In genomic region chr10:72337039-72337629, GRCh38 we compare ENCODE assay signal across 8 cellular contexts. TPM values are rescaled to one million over a fixed set of nuclear protein-coding genes. Genes with fewer than 3 reads are reported as not detected.
DNase-seq lines count a peak whose midpoint lies in the region; ATAC-seq and TF ChIP-seq lines count a peak whose summit lies in the region.

No MANE protein-coding gene starts in this region.

- peaks cover 40% of the 10 kb centered on the region for H3K36me3 ChIP-seq in RWPE2 (ENCODE audit: low read depth)

- H3K27me3 Mint-ChIP-seq in IgD-negative memory B cell: no peaks in the 10 kb centered on the region
- H3K27me3 Mint-ChIP-seq in activated naive CD8-positive, alpha-beta T cell treated with anti-CD3 and anti-CD28 coated beads, Interleukin-2, amount 10 ng/mL, durations not matched to agents 7 days and 5 days: no peaks in the 10 kb centered on the region

- H3K4me3 Mint-ChIP-seq in IgD-negative memory B cell: peak overlapping the region in 2 of 4 donors; percentile 50 to 52
- no peak overlapping the region for H3K4me3 Mint-ChIP-seq in activated naive CD8-positive, alpha-beta T cell treated with anti-CD3 and anti-CD28 coated beads, Interleukin-2, amount 10 ng/mL, durations not matched to agents 7 days and 5 days

- POLR2A ChIA-PET in activated naive CD8-positive, alpha-beta T cell treated with anti-CD3 and anti-CD28 coated beads, Interleukin-2, amount 10 ng/mL, durations not matched to agents 7 days and 5 days (lab: Charles Lee): interaction anchor here (0.5 to 32.2 kb wide), 10 partner anchors 9 to 486 kb away, joined by 3 to 1812 read pairs (median 5); partner anchors contain the start of genes ANAPC16, ASCC1, DDIT4 and PSAP

- peaks cover 35% of the 10 kb centered on the region for H3K4me1 ChIP-seq in RWPE2 (ENCODE audit: insufficient read depth, poor library complexity, severe bottlenecking)

- peak overlapping the region; percentile 59 to 95 (median 93) for H3K27ac Mint-ChIP-seq in IgD-negative memory B cell
- peak overlapping the region; percentile 70 for H3K27ac Mint-ChIP-seq in activated naive CD8-positive, alpha-beta T cell treated with anti-CD3 and anti-CD28 coated beads, Interleukin-2, amount 10 ng/mL, durations not matched to agents 7 days and 5 days

- H3K9me3 ChIP-seq in RWPE2 (ENCODE audit: severe bottlenecking): no peaks in the 10 kb centered on the region

- H3K27ac ChIP-seq in RWPE2 (ENCODE audit: poor library complexity, severe bottlenecking): peak overlapping the region; percentile 99

- H3K36me3 Mint-ChIP-seq in IgD-negative memory B cell: no peaks in the 10 kb centered on the region
- H3K36me3 Mint-ChIP-seq in activated naive CD8-positive, alpha-beta T cell treated with anti-CD3 and anti-CD28 coated beads, Interleukin-2, amount 10 ng/mL, durations not matched to agents 7 days and 5 days: peaks cover 12% of the 10 kb centered on the region

- ATAC-seq in RWPE2 (ENCODE audit: low read depth): peak; percentile 22
- no peak for ATAC-seq in activated naive CD8-positive, alpha-beta T cell treated with anti-CD3 and anti-CD28 coated beads, Interleukin-2, amount 10 ng/mL, durations not matched to agents 7 days and 5 days (ENCODE audit: low read depth)
- ATAC-seq in Right ventricle myocardium superior (ENCODE audit: poor library complexity): peak; percentile 46
- ATAC-seq in HG03097 (IDR thresholded peaks at IDR 0.05; ENCODE audit: low FRiP score, unreplicated experiment): no peak

- H3K4me3 ChIP-seq in RWPE2 (ENCODE audit: severe bottlenecking): no peak overlapping the region

- peak; percentile 26 for DNase-seq in COLO829 (ENCODE audit: low spot score)
- no peak for DNase-seq in RWPE2 (ENCODE audit: low spot score)
- DNase-seq in activated naive CD8-positive, alpha-beta T cell treated with anti-CD3 and anti-CD28 coated beads, Interleukin-2, amount 10 ng/mL, durations not matched to agents 7 days and 5 days: peak; percentile 82
- peak; percentile 92 for DNase-seq in Right ventricle myocardium superior
- DNase-seq in posterior cingulate gyrus: peak in 9 of 10 donors; percentile 71 to 97 (median 84)
- DNase-seq in hepatic stellate cell (ENCODE audit: low spot score): no peak

- H3K9me3 Mint-ChIP-seq in IgD-negative memory B cell: no peaks in the 10 kb centered on the region
- no peaks in the 10 kb centered on the region for H3K9me3 Mint-ChIP-seq in activated naive CD8-positive, alpha-beta T cell treated with anti-CD3 and anti-CD28 coated beads, Interleukin-2, amount 10 ng/mL, durations not matched to agents 7 days and 5 days

- no peaks in the 10 kb centered on the region for H3K27me3 ChIP-seq in RWPE2 (ENCODE audit: insufficient read depth, poor library complexity, severe bottlenecking)

- intact Hi-C loops in Right ventricle myocardium superior (cut with DNase I): loop anchor here (5.0 to 10.0 kb wide), 5 partner anchors 92 to 442 kb away; partner anchors contain the start of gene CHST3
- intact Hi-C loops in posterior cingulate gyrus (cut with DNase I): loop anchor here (2.0 to 10.0 kb wide), 3 partner anchors 62 to 372 kb away; partner anchors contain the start of gene CHST3

- peak; percentile 97 for TF ChIP-seq CTCF in RWPE2 (IDR thresholded peaks at IDR 0.05; ENCODE audit: poor library complexity, severe bottlenecking)

- peaks cover 37 to 44% (median 41%) of the 10 kb centered on the region in 3 donors for H3K4me1 Mint-ChIP-seq in IgD-negative memory B cell
- peaks cover 52% of the 10 kb centered on the region for H3K4me1 Mint-ChIP-seq in activated naive CD8-positive, alpha-beta T cell treated with anti-CD3 and anti-CD28 coated beads, Interleukin-2, amount 10 ng/mL, durations not matched to agents 7 days and 5 days

RNA-seq across cellular contexts. Expression of gene DNAJB12, which starts 17.6 kb away (rescaled TPM):
- 27.6 TPM for polyA plus RNA-seq in IgD-negative memory B cell
- total RNA-seq in activated naive CD8-positive, alpha-beta T cell treated with anti-CD3 and anti-CD28 coated beads, Interleukin-2, amount 10 ng/mL, durations not matched to agents 7 days and 5 days: 10 to 100 TPM; 24.3 to 26.5 TPM
- 26.1 TPM for total RNA-seq in Right ventricle myocardium superior

Comparison
In these comparisons a context has a peak if more than half of its experiments do, and no peak if none do; other contexts are left out.
1. DNase-seq: peak in COLO829 (single experiment), activated naive CD8-positive, alpha-beta T cell treated with anti-CD3 and anti-CD28 coated beads, Interleukin-2, amount 10 ng/mL, durations not matched to agents 7 days and 5 days (single experiment), Right ventricle myocardium superior (single experiment) and posterior cingulate gyrus (9 of 10); none in RWPE2 (single experiment) and hepatic stellate cell (single experiment).
2. ATAC-seq: peak in RWPE2 (single experiment) and Right ventricle myocardium superior (single experiment); none in activated naive CD8-positive, alpha-beta T cell treated with anti-CD3 and anti-CD28 coated beads, Interleukin-2, amount 10 ng/mL, durations not matched to agents 7 days and 5 days (single experiment) and HG03097 (single experiment).